ENCODE assay signal across 6 cellular contexts in the genomic region with DNA sequence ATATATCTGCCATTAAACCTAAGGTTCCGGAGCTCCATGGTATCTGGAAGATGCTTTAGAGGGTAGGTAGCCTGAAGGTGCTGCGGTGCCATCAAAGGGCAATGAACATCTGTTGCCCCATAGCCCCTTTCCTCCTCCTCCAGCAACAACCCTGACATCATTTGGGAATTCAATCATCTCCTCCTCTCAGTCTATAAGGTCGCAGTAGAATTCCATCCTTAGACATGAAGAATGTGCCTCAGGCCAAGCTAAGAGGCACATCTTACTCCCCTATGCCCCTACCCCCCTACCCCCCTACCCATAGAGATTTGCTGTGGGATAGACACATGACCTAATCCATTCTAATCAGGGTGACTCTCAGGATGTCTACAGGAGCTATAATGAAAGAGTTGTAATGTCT.
"Had no signal": no experiment of that assay in that cellular context is flagged by ENCODE, and none has a peak within 500 bp of the region (broad histone marks: within the 10 kb centered on the region; RNA-seq: fewer than 3 reads in every experiment).

No MANE protein-coding gene starts in this region.

- DNase-seq: IMR-90, KBM-7, KG1 had no signal

- H3K27ac ChIP-seq: HL-60 had no signal

- H3K4me3 ChIP-seq: K562 had no signal

- ATAC-seq: HepG2, K562 had no signal
